In the genomic region with DNA sequence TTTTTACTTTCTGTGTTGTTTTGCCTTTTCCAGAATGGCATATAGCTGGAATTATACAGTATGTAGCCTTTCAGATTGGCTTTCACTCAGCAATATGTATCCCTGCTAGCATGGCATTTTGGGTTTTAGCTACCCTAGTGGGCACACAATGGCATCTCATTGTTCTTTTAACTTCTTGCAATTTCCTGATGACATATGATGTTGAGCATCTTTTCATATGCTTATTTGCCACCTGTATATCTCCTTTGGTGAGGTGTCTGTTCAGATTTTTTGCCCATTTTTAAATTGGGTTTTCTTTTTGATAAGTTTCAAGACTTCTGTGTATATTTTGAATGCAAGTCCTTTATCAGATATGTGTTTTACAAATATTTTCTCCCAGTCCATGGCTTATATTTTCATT, we compare ENCODE assay signal across 9 cellular contexts. TPM values are rescaled to one million over a fixed set of nuclear protein-coding genes. Genes with fewer than 3 reads are reported as not detected.
"Had no signal": no experiment of that assay in that cellular context is flagged by ENCODE, and none has a peak within 500 bp of the region (broad histone marks: within the 10 kb centered on the region; RNA-seq: fewer than 3 reads in every experiment).

No MANE protein-coding gene starts in this region.

- H3K4me3 Mint-ChIP-seq: H9 had no signal

- H2AFZ ChIP-seq: GM23248 had no signal

- H3K4me3 ChIP-seq: GM23248, K562 had no signal

- H3K27ac Mint-ChIP-seq: H9 had no signal

- ATAC-seq: K562 had no signal

- DNase-seq: GM23248, H9, HCEC 1CT, IMR-90, KG1 had no signal

- H3K27ac ChIP-seq: GM23248 had no signal

- FAIRE-seq: H1, HTR-8/SVneo, K562 had no signal

RNA-seq across cellular contexts. Expression of gene COLGALT2, which starts 28.0 kb away (rescaled TPM):
- total RNA-seq: HT-29 had no signal
